Comparison of ENCODE assay signal across 8 cellular contexts in the genomic region with DNA sequence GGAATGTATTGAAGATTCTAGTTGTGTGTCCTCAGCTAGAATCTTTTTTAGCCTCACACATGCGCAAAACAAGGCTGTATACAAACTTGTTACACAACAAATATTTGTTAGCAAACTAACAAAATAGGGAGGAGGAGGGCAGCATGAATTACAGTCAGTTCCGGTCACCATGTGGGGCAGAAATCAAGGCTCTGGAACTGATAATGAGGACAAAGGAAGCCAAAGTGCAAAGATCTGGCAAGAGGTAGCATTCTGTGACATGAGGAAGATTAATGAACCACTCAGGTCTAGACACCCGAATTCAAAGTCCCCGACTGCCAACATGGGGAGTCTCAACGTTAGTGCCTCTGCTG. TPM values are rescaled to one million over a fixed set of nuclear protein-coding genes. Genes with fewer than 3 reads are reported as not detected.
DNase-seq lines count a peak whose midpoint lies in the region; ATAC-seq and TF ChIP-seq lines count a peak whose summit lies in the region.

No MANE protein-coding gene starts in this region.

- no peak for TF ChIP-seq CTCF in testis (IDR thresholded peaks at IDR 0.05)

- TF ChIP-seq POLR2A in testis (IDR thresholded peaks at IDR 0.05): no peak

- peak overlapping the region; percentile 87 to 94 for H3K27ac ChIP-seq in testis

- peaks cover 53% of the 10 kb centered on the region for H3K36me3 Mint-ChIP-seq in T-helper 1 cell treated with Interleukin-12 subunit alpha and Interleukin-12 subunit beta and Interleukin-4 antibody, amounts not matched to agents 30 μg/mL and 1 μg/mL, for 36 hours (ENCODE audit: low read depth)
- H3K36me3 Mint-ChIP-seq in activated T-helper 1 cell treated with anti-CD3 and anti-CD28 coated beads, Interleukin-12 subunit alpha, Interleukin-12 subunit beta, Interleukin-2, Interleukin-4 antibody, amounts not matched to agents 30 ng/mL and 10 ng/mL and 1 ng/mL, durations not matched to agents 14 hours and 24 hours and 36 hours (ENCODE audit: low read depth): peaks cover 38% of the 10 kb centered on the region

- WGBS in testis, 2 donors: 51 to 82% methylated on average over 5 of the region's 5 CpGs

- no peaks in the 10 kb centered on the region for H3K9me3 Mint-ChIP-seq in T-helper 1 cell treated with Interleukin-12 subunit alpha and Interleukin-12 subunit beta and Interleukin-4 antibody, amounts not matched to agents 30 μg/mL and 1 μg/mL, for 36 hours
- H3K9me3 Mint-ChIP-seq in activated T-helper 1 cell treated with anti-CD3 and anti-CD28 coated beads, Interleukin-12 subunit alpha, Interleukin-12 subunit beta, Interleukin-2, Interleukin-4 antibody, amounts not matched to agents 30 ng/mL and 10 ng/mL and 1 ng/mL, durations not matched to agents 14 hours and 24 hours and 36 hours: no peaks in the 10 kb centered on the region

- no peak overlapping the region for H3K4me3 ChIP-seq in testis

- peaks cover 3% of the 10 kb centered on the region for H3K36me3 ChIP-seq in testis (ENCODE audit: low read depth, missing control alignments)

- H3K9me3 ChIP-seq in testis: no peaks in the 10 kb centered on the region

- peaks cover 22% of the 10 kb centered on the region for H3K4me1 ChIP-seq in testis

- peak overlapping the region; percentile 83 for H3K27ac Mint-ChIP-seq in T-helper 1 cell treated with Interleukin-12 subunit alpha and Interleukin-12 subunit beta and Interleukin-4 antibody, amounts not matched to agents 30 μg/mL and 1 μg/mL, for 36 hours
- H3K27ac Mint-ChIP-seq in activated T-helper 1 cell treated with anti-CD3 and anti-CD28 coated beads, Interleukin-12 subunit alpha, Interleukin-12 subunit beta, Interleukin-2, Interleukin-4 antibody, amounts not matched to agents 30 ng/mL and 10 ng/mL and 1 ng/mL, durations not matched to agents 14 hours and 24 hours and 36 hours: peak overlapping the region; percentile 93

- H3K4me3 Mint-ChIP-seq in T-helper 1 cell treated with Interleukin-12 subunit alpha and Interleukin-12 subunit beta and Interleukin-4 antibody, amounts not matched to agents 30 μg/mL and 1 μg/mL, for 36 hours: peak overlapping the region; percentile 98
- H3K4me3 Mint-ChIP-seq in activated T-helper 1 cell treated with anti-CD3 and anti-CD28 coated beads, Interleukin-12 subunit alpha, Interleukin-12 subunit beta, Interleukin-2, Interleukin-4 antibody, amounts not matched to agents 30 ng/mL and 10 ng/mL and 1 ng/mL, durations not matched to agents 14 hours and 24 hours and 36 hours: peak overlapping the region; percentile 95

- DNase-seq in T-helper 1 cell (no peak), left lobe of liver (ENCODE audit: low spot score) (peak; percentile 77), testis (peak; percentile 40)
- no peak for DNase-seq in activated T-helper 1 cell treated with anti-CD3 and anti-CD28 coated beads, Interleukin-12 subunit alpha, Interleukin-12 subunit beta, Interleukin-2, Interleukin-4 antibody, amounts not matched to agents 30 ng/mL and 10 ng/mL and 1 ng/mL, durations not matched to agents 14 hours and 24 hours and 36 hours (ENCODE audit: low spot score)

- intact Hi-C loops in activated T-helper 1 cell treated with anti-CD3 and anti-CD28 coated beads, Interleukin-12 subunit alpha, Interleukin-12 subunit beta, Interleukin-2, Interleukin-4 antibody, amounts not matched to agents 30 ng/mL and 10 ng/mL and 1 ng/mL, durations not matched to agents 14 hours and 24 hours and 36 hours (cut with micrococcal nuclease): loop anchor here (5.0 to 10.0 kb wide), 3 partner anchors 231 to 552 kb away; partner anchors contain the start of genes APOBEC3B, DDX17 and MAFF
- intact Hi-C loops in testis (cut with DNase I; ENCODE audit: low total_unique reads): loop anchor here (10.0 kb wide), 1 partner anchor 49 kb away; the partner anchor contains the start of genes GTPBP1 and JOSD1

- no peaks in the 10 kb centered on the region for H3K27me3 Mint-ChIP-seq in T-helper 1 cell treated with Interleukin-12 subunit alpha and Interleukin-12 subunit beta and Interleukin-4 antibody, amounts not matched to agents 30 μg/mL and 1 μg/mL, for 36 hours (ENCODE audit: low read depth)
- H3K27me3 Mint-ChIP-seq in activated T-helper 1 cell treated with anti-CD3 and anti-CD28 coated beads, Interleukin-12 subunit alpha, Interleukin-12 subunit beta, Interleukin-2, Interleukin-4 antibody, amounts not matched to agents 30 ng/mL and 10 ng/mL and 1 ng/mL, durations not matched to agents 14 hours and 24 hours and 36 hours (ENCODE audit: insufficient read depth): no peaks in the 10 kb centered on the region

- peaks cover 54% of the 10 kb centered on the region for H3K4me1 Mint-ChIP-seq in T-helper 1 cell treated with Interleukin-12 subunit alpha and Interleukin-12 subunit beta and Interleukin-4 antibody, amounts not matched to agents 30 μg/mL and 1 μg/mL, for 36 hours (ENCODE audit: low read depth)
- H3K4me1 Mint-ChIP-seq in activated T-helper 1 cell treated with anti-CD3 and anti-CD28 coated beads, Interleukin-12 subunit alpha, Interleukin-12 subunit beta, Interleukin-2, Interleukin-4 antibody, amounts not matched to agents 30 ng/mL and 10 ng/mL and 1 ng/mL, durations not matched to agents 14 hours and 24 hours and 36 hours (ENCODE audit: low read depth): peaks cover 65% of the 10 kb centered on the region

- peak; percentile 26 for ATAC-seq in left lobe of liver
- ATAC-seq in GM21447 (IDR thresholded peaks at IDR 0.05; ENCODE audit: unreplicated experiment): no peak
- no peak for ATAC-seq in HG02610 (IDR thresholded peaks at IDR 0.05; ENCODE audit: unreplicated experiment)
- ATAC-seq in GM21529 (IDR thresholded peaks at IDR 0.05; ENCODE audit: unreplicated experiment): no peak

- H3K27me3 ChIP-seq in testis: no peaks in the 10 kb centered on the region

RNA-seq across cellular contexts. Expression of gene SUN2, which starts 1.9 kb away (rescaled TPM):
- total RNA-seq in activated T-helper 1 cell treated with anti-CD3 and anti-CD28 coated beads, Interleukin-12 subunit alpha, Interleukin-12 subunit beta, Interleukin-2, Interleukin-4 antibody, amounts not matched to agents 30 ng/mL and 10 ng/mL and 1 ng/mL, durations not matched to agents 14 hours and 24 hours and 36 hours: 146 and 154 TPM in 2 replicates
- total RNA-seq in left lobe of liver: 183 TPM
- total RNA-seq in testis: 100 to 1,000 TPM; 295 to 331 TPM
- 90.8 TPM for polyA plus RNA-seq in testis (ENCODE audit: insufficient read depth, low read depth, low replicate concordance)

RNA-seq across cellular contexts. Expression of gene DNAL4, which starts 40.1 kb away (rescaled TPM):
- total RNA-seq in activated T-helper 1 cell treated with anti-CD3 and anti-CD28 coated beads, Interleukin-12 subunit alpha, Interleukin-12 subunit beta, Interleukin-2, Interleukin-4 antibody, amounts not matched to agents 30 ng/mL and 10 ng/mL and 1 ng/mL, durations not matched to agents 14 hours and 24 hours and 36 hours: 5.0 TPM in 2 replicates
- 3.3 TPM for total RNA-seq in left lobe of liver
- total RNA-seq in testis: 10 to 100 TPM; 54.4 to 76.8 TPM
- polyA plus RNA-seq in testis (ENCODE audit: insufficient read depth, low read depth, low replicate concordance): 107 TPM

RNA-seq across cellular contexts. Expression of gene GTPBP1, which starts 48.1 kb away (rescaled TPM):
- total RNA-seq in activated T-helper 1 cell treated with anti-CD3 and anti-CD28 coated beads, Interleukin-12 subunit alpha, Interleukin-12 subunit beta, Interleukin-2, Interleukin-4 antibody, amounts not matched to agents 30 ng/mL and 10 ng/mL and 1 ng/mL, durations not matched to agents 14 hours and 24 hours and 36 hours: 102 and 111 TPM in 2 replicates
- total RNA-seq in left lobe of liver (14.4 TPM), testis (10 to 100 TPM; 81.5 to 89.8 TPM)
- polyA plus RNA-seq in testis (ENCODE audit: insufficient read depth, low read depth, low replicate concordance): 53.1 TPM

RNA-seq across cellular contexts. Expression of gene JOSD1, which starts 53.1 kb away (rescaled TPM):
- 77.7 and 86.0 TPM in 2 replicates for total RNA-seq in activated T-helper 1 cell treated with anti-CD3 and anti-CD28 coated beads, Interleukin-12 subunit alpha, Interleukin-12 subunit beta, Interleukin-2, Interleukin-4 antibody, amounts not matched to agents 30 ng/mL and 10 ng/mL and 1 ng/mL, durations not matched to agents 14 hours and 24 hours and 36 hours
- total RNA-seq in left lobe of liver (16.6 TPM), testis (10 to 100 TPM; 70.3 to 91.0 TPM)
- 40.9 TPM for polyA plus RNA-seq in testis (ENCODE audit: insufficient read depth, low read depth, low replicate concordance)

Comparison
In these comparisons a context has a peak if more than half of its experiments do, and no peak if none do; other contexts are left out.
1. DNase-seq: peak in left lobe of liver (single experiment) and testis (single experiment); none in T-helper 1 cell (0 of 5) and activated T-helper 1 cell treated with anti-CD3 and anti-CD28 coated beads, Interleukin-12 subunit alpha, Interleukin-12 subunit beta, Interleukin-2, Interleukin-4 antibody, amounts not matched to agents 30 ng/mL and 10 ng/mL and 1 ng/mL, durations not matched to agents 14 hours and 24 hours and 36 hours (single experiment).